ENCODE assay signal across 9 cellular contexts in the genomic region with DNA sequence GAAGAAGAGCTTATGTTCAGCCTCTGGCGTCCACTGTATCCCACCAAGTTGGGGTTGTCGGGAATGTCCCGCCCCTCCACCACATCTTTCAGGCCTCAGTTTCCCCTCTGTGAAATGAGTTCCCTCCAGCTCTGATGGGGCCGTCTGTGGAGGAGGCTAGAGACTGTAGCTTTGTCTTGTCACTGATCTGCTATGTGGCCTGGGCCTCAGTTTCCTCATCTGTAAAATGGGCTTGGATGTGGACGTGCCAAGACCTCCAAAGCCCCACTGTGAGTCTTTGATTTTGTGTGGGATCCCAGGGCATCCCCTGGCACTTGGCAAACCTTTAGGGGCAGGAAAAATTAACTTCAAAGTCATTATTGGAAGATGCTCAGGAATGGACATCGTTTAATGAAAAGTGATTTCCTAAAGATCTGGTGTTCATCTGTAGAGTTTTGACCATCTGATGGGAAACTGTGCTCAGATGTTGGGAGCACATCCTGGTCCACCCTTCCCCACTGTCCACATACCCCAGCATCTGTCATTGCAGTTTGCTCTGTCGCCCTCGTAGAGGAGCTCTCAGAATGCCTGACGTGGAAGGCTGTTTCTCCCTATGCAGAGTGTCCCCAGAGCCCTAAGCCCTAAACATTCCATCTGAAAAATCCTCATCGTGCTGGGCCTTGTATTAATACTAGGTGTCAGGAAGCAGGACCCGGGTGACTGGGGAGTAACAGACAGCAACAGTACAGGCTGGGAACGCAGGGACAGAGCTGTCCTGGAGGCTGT. TPM values are rescaled to one million over a fixed set of nuclear protein-coding genes. Genes with fewer than 3 reads are reported as not detected.
DNase-seq lines count a peak whose midpoint lies in the region; ATAC-seq and TF ChIP-seq lines count a peak whose summit lies in the region.
"Had no signal": no experiment of that assay in that cellular context is flagged by ENCODE, and none has a peak within 500 bp of the region (broad histone marks: within the 10 kb centered on the region; RNA-seq: fewer than 3 reads in every experiment).

No MANE protein-coding gene starts in this region.

- H3K27ac ChIP-seq in mesendoderm (ENCODE audit: low read depth, low read length), result peak overlapping the region; percentile 75
- H3K27ac ChIP-seq in transverse colon, result peak overlapping the region; percentile 70 to 80 (median 76)

- no peak overlapping the region for H3K56ac ChIP-seq in mesendoderm (ENCODE audit: low read length)

- H3K27me3 Mint-ChIP-seq in activated naive CD4-positive, alpha-beta T cell treated with anti-CD3 and anti-CD28 coated beads, Interleukin-2, amount 10 ng/mL, durations not matched to agents 7 days and 5 days, result no peaks in the 10 kb centered on the region
- no peaks in the 10 kb centered on the region for H3K27me3 Mint-ChIP-seq in activated T-helper 2 cell treated with anti-CD3 and anti-CD28 coated beads, Interferon-gamma antibody, Interleukin-2, Interleukin-4, amounts not matched to agents 10 μg/mL and 5 μg/mL and 100 μg/mL, durations not matched to agents 14 hours and 24 hours and 36 hours (ENCODE audit: low read depth)

- no CpG with 5 or more reads among the region's 12 CpGs for WGBS in mesendoderm (ENCODE audit: extremely low coverage, insufficient coverage, low lambda C conversion rate)
- WGBS in transverse colon (ENCODE audit: low coverage in 1 of 2), 2 donors, result 28 to 79% methylated on average over 3 to 12 of the region's 12 CpGs

- no peak overlapping the region for H2AK5ac ChIP-seq in mesendoderm (ENCODE audit: low read length)

- H2BK5ac ChIP-seq in mesendoderm (ENCODE audit: low read length), result no peak overlapping the region

- no peak overlapping the region for H4K5ac ChIP-seq in mesendoderm (ENCODE audit: low read length)

- H3K27ac Mint-ChIP-seq in activated naive CD4-positive, alpha-beta T cell treated with anti-CD3 and anti-CD28 coated beads, Interleukin-2, amount 10 ng/mL, durations not matched to agents 7 days and 5 days, result peak overlapping the region; percentile 98
- peak overlapping the region; percentile 93 for H3K27ac Mint-ChIP-seq in activated T-helper 2 cell treated with anti-CD3 and anti-CD28 coated beads, Interferon-gamma antibody, Interleukin-2, Interleukin-4, amounts not matched to agents 10 μg/mL and 5 μg/mL and 100 μg/mL, durations not matched to agents 14 hours and 24 hours and 36 hours

- H3K4me3 Mint-ChIP-seq in activated naive CD4-positive, alpha-beta T cell treated with anti-CD3 and anti-CD28 coated beads, Interleukin-2, amount 10 ng/mL, durations not matched to agents 7 days and 5 days, result peak overlapping the region; percentile 70
- H3K4me3 Mint-ChIP-seq in activated T-helper 2 cell treated with anti-CD3 and anti-CD28 coated beads, Interferon-gamma antibody, Interleukin-2, Interleukin-4, amounts not matched to agents 10 μg/mL and 5 μg/mL and 100 μg/mL, durations not matched to agents 14 hours and 24 hours and 36 hours (ENCODE audit: low read depth), result peak overlapping the region; percentile 73

- H3K4me1 Mint-ChIP-seq in activated naive CD4-positive, alpha-beta T cell treated with anti-CD3 and anti-CD28 coated beads, Interleukin-2, amount 10 ng/mL, durations not matched to agents 7 days and 5 days, result peaks cover 90% of the 10 kb centered on the region
- peaks cover 82% of the 10 kb centered on the region for H3K4me1 Mint-ChIP-seq in activated T-helper 2 cell treated with anti-CD3 and anti-CD28 coated beads, Interferon-gamma antibody, Interleukin-2, Interleukin-4, amounts not matched to agents 10 μg/mL and 5 μg/mL and 100 μg/mL, durations not matched to agents 14 hours and 24 hours and 36 hours (ENCODE audit: low read depth)

- CTCF ChIA-PET in activated naive CD4-positive, alpha-beta T cell treated with anti-CD3 and anti-CD28 coated beads, Interleukin-2, amount 10 ng/mL, durations not matched to agents 7 days and 5 days (lab: Charles Lee), result interaction anchor here (0.8 to 3.7 kb wide), 7 partner anchors 10 to 227 kb away, joined by 3 to 21 read pairs (median 5); partner anchors contain the start of gene SLC6A6

- H3K79me1 ChIP-seq in mesendoderm (ENCODE audit: low read length), result peaks cover 27% of the 10 kb centered on the region

- no peak overlapping the region for H3K18ac ChIP-seq in mesendoderm (ENCODE audit: low read length)

- ATAC-seq in GM19397 (IDR thresholded peaks at IDR 0.05; ENCODE audit: unreplicated experiment), result no peak

- no peak overlapping the region for H4K8ac ChIP-seq in mesendoderm (ENCODE audit: low read depth, low read length)

- H3K79me2 ChIP-seq in mesendoderm (ENCODE audit: control insufficient read depth, insufficient read depth, low read length), result peaks cover 31% of the 10 kb centered on the region

- no peak overlapping the region for H3K4me2 ChIP-seq in mesendoderm (ENCODE audit: low read length)

- DNase-seq in activated naive CD4-positive, alpha-beta T cell treated with anti-CD3 and anti-CD28 coated beads, Interleukin-2, amount 10 ng/mL, durations not matched to agents 7 days and 5 days, result no peak
- DNase-seq in activated naive CD4-positive, alpha-beta T cell (lab: John Stamatoyannopoulos, UW), result no peak
- no peak for DNase-seq in activated T-helper 2 cell treated with anti-CD3 and anti-CD28 coated beads, Interferon-gamma antibody, Interleukin-2, Interleukin-4, amounts not matched to agents 10 μg/mL and 5 μg/mL and 100 μg/mL, durations not matched to agents 14 hours and 24 hours and 36 hours (ENCODE audit: low spot score)
- no peak for DNase-seq in mesendoderm
- DNase-seq in transverse colon, result no peak
- no peak for DNase-seq in NCI-H146 (lab: John Stamatoyannopoulos, UW)
- no peak for DNase-seq in DMS153 (lab: John Stamatoyannopoulos, UW)
- DNase-seq: SJCRH30 had no signal

- TF ChIP-seq POLR2A in transverse colon (IDR thresholded peaks at IDR 0.05), result no peak

- peaks cover 8% of the 10 kb centered on the region for H3K4me1 ChIP-seq in mesendoderm (ENCODE audit: control insufficient read depth, low read depth, low read length)
- H3K4me1 ChIP-seq in transverse colon, result peaks cover 32 to 59% (median 35%) of the 10 kb centered on the region in 4 donors

- TF ChIP-seq EP300 in transverse colon (IDR thresholded peaks at IDR 0.05; ENCODE audit: low read depth), result no peak

- in situ Hi-C loops in transverse colon (cut with MboI; ENCODE audit: low pct_ligation_motif_present in 1 of 4, low pct_unique_long_range_greater_than_20kb in 1 of 4, low sequenced_read_pairs in 3 of 4), result no loop called here

- H3K9me3 ChIP-seq in transverse colon, result no peaks in the 10 kb centered on the region
- H3K9me3 ChIP-seq: SJCRH30 had no signal

- H3K36me3 ChIP-seq in mesendoderm (ENCODE audit: control insufficient read depth, insufficient read depth, low read length) (no peaks in the 10 kb centered on the region), transverse colon (no peaks in the 10 kb centered on the region)
- H3K36me3 ChIP-seq: SJCRH30 had no signal

- intact Hi-C loops in activated T-helper 2 cell treated with anti-CD3 and anti-CD28 coated beads, Interferon-gamma antibody, Interleukin-2, Interleukin-4, amounts not matched to agents 10 μg/mL and 5 μg/mL and 100 μg/mL, durations not matched to agents 14 hours and 24 hours and 36 hours (cut with micrococcal nuclease), result no loop called here
- intact Hi-C loops in transverse colon (cut with DNase I; ENCODE audit: low total_unique reads), result no loop called here

- no peaks in the 10 kb centered on the region for H3K9me3 Mint-ChIP-seq in activated naive CD4-positive, alpha-beta T cell treated with anti-CD3 and anti-CD28 coated beads, Interleukin-2, amount 10 ng/mL, durations not matched to agents 7 days and 5 days
- H3K9me3 Mint-ChIP-seq in activated T-helper 2 cell treated with anti-CD3 and anti-CD28 coated beads, Interferon-gamma antibody, Interleukin-2, Interleukin-4, amounts not matched to agents 10 μg/mL and 5 μg/mL and 100 μg/mL, durations not matched to agents 14 hours and 24 hours and 36 hours, result no peaks in the 10 kb centered on the region

- H2BK15ac ChIP-seq in mesendoderm (replicated peaks; ENCODE audit: low read depth), result no peak overlapping the region

- no peak overlapping the region for H2BK120ac ChIP-seq in mesendoderm (ENCODE audit: low read depth, low read length)

- no peak overlapping the region for H3K9ac ChIP-seq in mesendoderm (ENCODE audit: low read length)

- H3K4ac ChIP-seq in mesendoderm (ENCODE audit: low read depth, low read length), result no peak overlapping the region

- peaks cover 3% of the 10 kb centered on the region for H3K36me3 Mint-ChIP-seq in activated naive CD4-positive, alpha-beta T cell treated with anti-CD3 and anti-CD28 coated beads, Interleukin-2, amount 10 ng/mL, durations not matched to agents 7 days and 5 days
- H3K36me3 Mint-ChIP-seq in activated T-helper 2 cell treated with anti-CD3 and anti-CD28 coated beads, Interferon-gamma antibody, Interleukin-2, Interleukin-4, amounts not matched to agents 10 μg/mL and 5 μg/mL and 100 μg/mL, durations not matched to agents 14 hours and 24 hours and 36 hours (ENCODE audit: low read depth), result peaks cover 16% of the 10 kb centered on the region

- H3K27me3 ChIP-seq in mesendoderm (ENCODE audit: insufficient read depth, low read length, poor library complexity) (no peaks in the 10 kb centered on the region), transverse colon (no peaks in the 10 kb centered on the region)
- H3K27me3 ChIP-seq: SJCRH30 had no signal

- H3K4me3 ChIP-seq in mesendoderm (ENCODE audit: low read length) (no peak overlapping the region), transverse colon (no peak overlapping the region)
- H3K4me3 ChIP-seq: SJCRH30 had no signal

- H3K23ac ChIP-seq in mesendoderm (ENCODE audit: low read length), result no peak overlapping the region

- no peak for TF ChIP-seq CTCF in transverse colon (IDR thresholded peaks at IDR 0.05)

RNA-seq across cellular contexts. Expression of gene SLC6A6, which starts 28.5 kb away (rescaled TPM):
- 55.1 and 55.8 TPM in 2 replicates for total RNA-seq in activated T-helper 2 cell treated with anti-CD3 and anti-CD28 coated beads, Interferon-gamma antibody, Interleukin-2, Interleukin-4, amounts not matched to agents 10 μg/mL and 5 μg/mL and 100 μg/mL, durations not matched to agents 14 hours and 24 hours and 36 hours
- polyA plus RNA-seq in mesendoderm (2013, experiment 1 of 2), result 50.8 TPM
- 51.5 TPM for polyA plus RNA-seq in mesendoderm (2013, experiment 2 of 2)
- total RNA-seq in transverse colon, result 10 to 100 TPM in 1 of 4 donors, 1 to 10 TPM in 3; 4.4 to 10.5 (median 7.7) TPM
